In genomic region chr2:234879671-234880455, GRCh38 we compare ENCODE assay signal across 14 cellular contexts.
A peak's percentile ranks its signal among the peaks of the same experiment; 100 is the strongest.
DNase-seq lines count a peak whose midpoint lies in the region; ATAC-seq, FAIRE-seq and TF ChIP-seq lines count a peak whose summit lies in the region.
"Had no signal": no experiment of that assay in that cellular context is flagged by ENCODE, and none has a peak within 500 bp of the region (broad histone marks: within the 10 kb centered on the region; RNA-seq: fewer than 3 reads in every experiment).

No MANE protein-coding gene starts in this region.

- H3K4me3 ChIP-seq in fibroblast of mammary gland (ENCODE audit: control insufficient read depth, low read depth, low read length) = no peak overlapping the region
- H3K4me3 ChIP-seq in small intestine (ENCODE audit: low read depth in 1 of 2, low read length in 2 of 2) = no peak overlapping the region
- H3K4me3 ChIP-seq: esophagus muscularis mucosa, skin epidermis, upper lobe of left lung had no signal

- H3K36me3 Mint-ChIP-seq in activated T-cell treated with anti-CD3 and anti-CD28 coated beads, Interleukin-2, amount 50 U/mL, for 24 hours (ENCODE audit: low read depth) = no peaks in the 10 kb centered on the region
- H3K36me3 Mint-ChIP-seq: natural killer cell had no signal

- H3K27ac Mint-ChIP-seq in activated T-cell treated with anti-CD3 and anti-CD28 coated beads, Interleukin-2, amount 50 U/mL, for 24 hours = peak overlapping the region; percentile 26
- H3K27ac Mint-ChIP-seq: activated T-helper 1 cell treated with anti-CD3 and anti-CD28 coated beads, Interleukin-12 subunit alpha, Interleukin-12 subunit beta, Interleukin-2, Interleukin-4 antibody, amounts not matched to agents 30 ng/mL and 10 ng/mL and 1 ng/mL, durations not matched to agents 14 hours and 24 hours and 36 hours; natural killer cell had no signal

- H3K36me3 ChIP-seq in small intestine (ENCODE audit: control insufficient read depth in 2 of 2, insufficient read depth in 2 of 2, low read length in 2 of 2) = no peaks in the 10 kb centered on the region
- H3K36me3 ChIP-seq: esophagus muscularis mucosa, upper lobe of left lung had no signal

- H3K4me1 ChIP-seq in small intestine (ENCODE audit: control insufficient read depth in 2 of 2, insufficient read depth in 1 of 2, low read depth in 1 of 2, low read length in 1 of 2) = peaks cover 0 to 4% of the 10 kb centered on the region in 2 donors

- no peak for DNase-seq in activated T-cell treated with anti-CD3 and anti-CD28 coated beads, Interleukin-2, amount 50 U/mL, for 24 hours
- DNase-seq in activated T-cell treated with anti-CD3 and anti-CD28 coated beads for 4 hours (no peak), RPMI7951 (ENCODE audit: low read depth) (peak; percentile 96), fibroblast of mammary gland (ENCODE audit: low read depth) (peak; percentile 53), small intestine (peak; percentile 70), cerebellum (ENCODE audit: low spot score) (no peak)
- DNase-seq in activated naive CD4-positive, alpha-beta T cell (lab: John Stamatoyannopoulos, UW) = no peak
- DNase-seq: natural killer cell, NCI-H345, upper lobe of left lung had no signal

- no peak for TF ChIP-seq CTCF in fibroblast of mammary gland (conservative IDR thresholded peaks at IDR 0.05; ENCODE audit: control insufficient read depth, insufficient read depth, low read depth, low read length)

- H3K9me3 ChIP-seq in small intestine (ENCODE audit: control insufficient read depth, low read depth) = no peaks in the 10 kb centered on the region
- H3K9me3 ChIP-seq: esophagus muscularis mucosa, upper lobe of left lung had no signal

- H3K4me3 Mint-ChIP-seq in activated T-cell treated with anti-CD3 and anti-CD28 coated beads, Interleukin-2, amount 50 U/mL, for 24 hours = no peak overlapping the region
- H3K4me3 Mint-ChIP-seq: activated T-helper 1 cell treated with anti-CD3 and anti-CD28 coated beads, Interleukin-12 subunit alpha, Interleukin-12 subunit beta, Interleukin-2, Interleukin-4 antibody, amounts not matched to agents 30 ng/mL and 10 ng/mL and 1 ng/mL, durations not matched to agents 14 hours and 24 hours and 36 hours; natural killer cell had no signal

- H3K9me3 Mint-ChIP-seq in activated T-cell treated with anti-CD3 and anti-CD28 coated beads, Interleukin-2, amount 50 U/mL, for 24 hours = no peaks in the 10 kb centered on the region
- H3K9me3 Mint-ChIP-seq: activated T-helper 1 cell treated with anti-CD3 and anti-CD28 coated beads, Interleukin-12 subunit alpha, Interleukin-12 subunit beta, Interleukin-2, Interleukin-4 antibody, amounts not matched to agents 30 ng/mL and 10 ng/mL and 1 ng/mL, durations not matched to agents 14 hours and 24 hours and 36 hours; natural killer cell had no signal

- H3K4me1 Mint-ChIP-seq in activated T-cell treated with anti-CD3 and anti-CD28 coated beads, Interleukin-2, amount 50 U/mL, for 24 hours (ENCODE audit: low read depth) = peaks cover 10% of the 10 kb centered on the region
- H3K4me1 Mint-ChIP-seq: natural killer cell had no signal

- no peaks in the 10 kb centered on the region for H3K27me3 ChIP-seq in small intestine (ENCODE audit: control insufficient read depth in 2 of 2, insufficient read depth in 2 of 2, low read length in 2 of 2)
- H3K27me3 ChIP-seq: esophagus muscularis mucosa, upper lobe of left lung had no signal

- no peak overlapping the region for H3K27ac ChIP-seq in small intestine (ENCODE audit: low read depth in 1 of 2, low read length in 1 of 2)
- H3K27ac ChIP-seq: esophagus muscularis mucosa, upper lobe of left lung had no signal

- WGBS in small intestine, 3 donors = 56 to 75% (median 73%) methylated on average over 5 of the region's 5 CpGs

- peaks cover 19% of the 10 kb centered on the region for H3K27me3 Mint-ChIP-seq in activated T-cell treated with anti-CD3 and anti-CD28 coated beads, Interleukin-2, amount 50 U/mL, for 24 hours

- no peak for FAIRE-seq in small intestine (lab: Jason Lieb, UNC)

- ATAC-seq in HG03108 (IDR thresholded peaks at IDR 0.05; ENCODE audit: unreplicated experiment) = no peak
- ATAC-seq: natural killer cell had no signal

Comparison
In these comparisons a context has a peak if more than half of its experiments do, and no peak if none do; other contexts are left out.
1. DNase-seq: peak in RPMI7951 (single experiment), fibroblast of mammary gland (single experiment) and small intestine (single experiment); none in activated T-cell treated with anti-CD3 and anti-CD28 coated beads, Interleukin-2, amount 50 U/mL, for 24 hours (single experiment), activated T-cell treated with anti-CD3 and anti-CD28 coated beads for 4 hours (single experiment), activated naive CD4-positive, alpha-beta T cell (0 of 4) and cerebellum (single experiment).